In the genomic region with DNA sequence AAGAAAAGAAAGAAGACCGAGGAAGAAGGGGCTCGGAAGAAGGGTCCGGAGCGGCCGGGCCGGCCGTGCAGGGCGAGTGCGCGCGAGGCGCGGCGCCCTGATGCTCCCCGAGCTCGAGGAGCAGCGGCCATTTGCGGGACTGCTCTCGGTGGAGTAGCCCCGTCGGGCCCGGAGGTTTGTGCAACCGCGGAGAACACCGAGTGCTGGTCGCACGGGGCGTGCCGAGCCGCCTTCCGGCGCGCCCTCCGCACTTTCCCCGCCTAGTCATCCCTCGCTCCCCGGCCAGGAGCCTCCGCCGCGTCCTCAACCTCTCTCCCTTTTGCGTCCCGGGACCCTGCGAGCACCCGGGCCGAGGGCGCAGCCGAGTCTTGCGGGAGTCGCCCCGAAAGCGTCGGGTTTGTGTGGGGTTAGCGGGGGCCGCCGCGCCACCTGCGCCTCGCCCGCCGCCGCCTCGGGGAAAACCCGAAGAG, we compare ENCODE assay signal across 10 cellular contexts.
DNase-seq lines count a peak whose midpoint lies in the region; ATAC-seq lines count a peak whose summit lies in the region.
"Had no signal": no experiment of that assay in that cellular context is flagged by ENCODE, and none has a peak within 500 bp of the region (broad histone marks: within the 10 kb centered on the region; RNA-seq: fewer than 3 reads in every experiment).

No MANE protein-coding gene starts in this region.

- peak overlapping the region; percentile 72 for H3K4me3 Mint-ChIP-seq in activated CD4-positive, alpha-beta T cell treated with anti-CD3 and anti-CD28 coated beads, Interleukin-2, amount 10 ng/mL, durations not matched to agents 24 days and 14 days
- H3K4me3 Mint-ChIP-seq in activated T-helper 17 cell treated with anti-CD3 and anti-CD28 coated beads, Interleukin-2, amount 50 U/mL, for 72 hours = peak overlapping the region; percentile 47

- peak; percentile 47 for DNase-seq in activated CD4-positive, alpha-beta T cell treated with anti-CD3 and anti-CD28 coated beads, Interleukin-2, amount 10 ng/mL, durations not matched to agents 24 days and 14 days
- DNase-seq in activated CD4-positive, alpha-beta T cell treated with anti-CD3 and anti-CD28 coated beads, Interleukin-2, amount 50 U/mL, for 1 hour = no peak
- DNase-seq in iPS-NIHi7 (ENCODE audit: extremely low spot score) = peak; percentile 12
- peak; percentile 26 for DNase-seq in stimulated activated naive CD8-positive, alpha-beta T cell treated with anti-CD3 and anti-CD28 coated beads, Interleukin-15, Interleukin-2, amounts not matched to agents 100 U/mL and 50 U/mL, for 24 hours
- no peak for DNase-seq in SHP77 (lab: John Stamatoyannopoulos, UW)
- DNase-seq in Kasumi-1 (lab: John Stamatoyannopoulos, UW) = no peak
- DNase-seq: foreskin melanocyte, NCI-H187 had no signal

- no peaks in the 10 kb centered on the region for H3K36me3 Mint-ChIP-seq in activated CD4-positive, alpha-beta T cell treated with anti-CD3 and anti-CD28 coated beads, Interleukin-2, amount 10 ng/mL, durations not matched to agents 24 days and 14 days (ENCODE audit: low read depth)
- H3K36me3 Mint-ChIP-seq in activated T-helper 17 cell treated with anti-CD3 and anti-CD28 coated beads, Interleukin-2, amount 50 U/mL, for 72 hours (ENCODE audit: low read depth) = peaks cover 9% of the 10 kb centered on the region

- ATAC-seq in activated T-helper 17 cell treated with anti-CD3 and anti-CD28 coated beads, Interleukin-2, amount 50 U/mL, for 72 hours (replicated peaks) = no peak
- peak; percentile 68 for ATAC-seq in stimulated activated naive CD8-positive, alpha-beta T cell treated with anti-CD3 and anti-CD28 coated beads, Interleukin-15, Interleukin-2, amounts not matched to agents 100 U/mL and 50 U/mL, for 24 hours
- ATAC-seq in GM18858 (IDR thresholded peaks at IDR 0.05; ENCODE audit: unreplicated experiment) = no peak

- no peaks in the 10 kb centered on the region for H3K4me1 Mint-ChIP-seq in activated CD4-positive, alpha-beta T cell treated with anti-CD3 and anti-CD28 coated beads, Interleukin-2, amount 10 ng/mL, durations not matched to agents 24 days and 14 days
- H3K4me1 Mint-ChIP-seq in activated T-helper 17 cell treated with anti-CD3 and anti-CD28 coated beads, Interleukin-2, amount 50 U/mL, for 72 hours = no peaks in the 10 kb centered on the region

- H3K27me3 Mint-ChIP-seq in activated CD4-positive, alpha-beta T cell treated with anti-CD3 and anti-CD28 coated beads, Interleukin-2, amount 10 ng/mL, durations not matched to agents 24 days and 14 days = peaks cover 34% of the 10 kb centered on the region
- H3K27me3 Mint-ChIP-seq in activated T-helper 17 cell treated with anti-CD3 and anti-CD28 coated beads, Interleukin-2, amount 50 U/mL, for 72 hours = peaks cover 27% of the 10 kb centered on the region

- H3K27ac Mint-ChIP-seq in activated CD4-positive, alpha-beta T cell treated with anti-CD3 and anti-CD28 coated beads, Interleukin-2, amount 10 ng/mL, durations not matched to agents 24 days and 14 days = no peak overlapping the region
- no peak overlapping the region for H3K27ac Mint-ChIP-seq in activated T-helper 17 cell treated with anti-CD3 and anti-CD28 coated beads, Interleukin-2, amount 50 U/mL, for 72 hours

- intact Hi-C loops in activated CD4-positive, alpha-beta T cell treated with anti-CD3 and anti-CD28 coated beads, Interleukin-2, amount 10 ng/mL, durations not matched to agents 24 days and 14 days (cut with micrococcal nuclease) = no loop called here

- no peaks in the 10 kb centered on the region for H3K9me3 Mint-ChIP-seq in activated CD4-positive, alpha-beta T cell treated with anti-CD3 and anti-CD28 coated beads, Interleukin-2, amount 10 ng/mL, durations not matched to agents 24 days and 14 days
- H3K9me3 Mint-ChIP-seq in activated T-helper 17 cell treated with anti-CD3 and anti-CD28 coated beads, Interleukin-2, amount 50 U/mL, for 72 hours = peaks cover 5% of the 10 kb centered on the region

Comparison
In these comparisons a context has a peak if more than half of its experiments do, and no peak if none do; other contexts are left out.
1. DNase-seq: peak in activated CD4-positive, alpha-beta T cell treated with anti-CD3 and anti-CD28 coated beads, Interleukin-2, amount 10 ng/mL, durations not matched to agents 24 days and 14 days (single experiment), iPS-NIHi7 (single experiment) and stimulated activated naive CD8-positive, alpha-beta T cell treated with anti-CD3 and anti-CD28 coated beads, Interleukin-15, Interleukin-2, amounts not matched to agents 100 U/mL and 50 U/mL, for 24 hours (single experiment); none in activated CD4-positive, alpha-beta T cell treated with anti-CD3 and anti-CD28 coated beads, Interleukin-2, amount 50 U/mL, for 1 hour (single experiment), SHP77 (0 of 2) and Kasumi-1 (0 of 2).